ENCODE assay signal across 1 cellular context in the genomic region with DNA sequence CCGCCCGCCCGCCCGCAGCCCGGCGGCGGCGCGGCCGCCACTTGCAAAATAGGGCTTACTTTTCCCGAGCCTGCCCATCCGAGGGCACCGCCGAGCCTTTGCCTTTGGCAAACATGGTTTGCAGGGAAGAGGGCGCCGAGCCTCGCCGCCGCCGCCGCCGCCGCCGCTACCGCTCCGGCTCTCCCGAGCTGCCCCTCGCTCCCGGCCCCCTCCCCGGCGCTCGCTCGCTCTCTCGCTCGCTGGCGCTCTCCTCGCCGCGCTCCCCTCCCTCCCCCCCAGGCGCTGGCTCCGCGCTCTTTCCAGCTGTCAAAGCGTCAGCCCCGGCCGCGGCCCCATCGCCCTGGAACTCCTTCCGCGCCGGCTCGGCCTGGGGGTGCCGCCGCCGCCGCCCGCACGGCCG.
TF ChIP-seq lines count a peak whose summit lies in the region.

No MANE protein-coding gene starts in this region.

TF ChIP-seq in H1, 55 proteins besides CTCF, POLR2A, EP300 and RAD21 (continued from another document):
- TF ChIP-seq ATF2 (IDR thresholded peaks at IDR 0.05; ENCODE audit: low read length) (no peak), YY1 (IDR thresholded peaks at IDR 0.05; ENCODE audit: low read depth, low read length) (no peak), TAF1 (IDR thresholded peaks at IDR 0.05; ENCODE audit: low read depth, low read length) (no peak), RNF2 (IDR thresholded peaks at IDR 0.05; ENCODE audit: borderline replicate concordance, low read depth, low read length, missing control alignments, poor library complexity, severe bottlenecking) (no peak), KDM4A (IDR thresholded peaks at IDR 0.05; ENCODE audit: low read depth, low read length, severe bottlenecking) (no peak)
